Comparison of ENCODE assay signal across 11 cellular contexts in the genomic region with DNA sequence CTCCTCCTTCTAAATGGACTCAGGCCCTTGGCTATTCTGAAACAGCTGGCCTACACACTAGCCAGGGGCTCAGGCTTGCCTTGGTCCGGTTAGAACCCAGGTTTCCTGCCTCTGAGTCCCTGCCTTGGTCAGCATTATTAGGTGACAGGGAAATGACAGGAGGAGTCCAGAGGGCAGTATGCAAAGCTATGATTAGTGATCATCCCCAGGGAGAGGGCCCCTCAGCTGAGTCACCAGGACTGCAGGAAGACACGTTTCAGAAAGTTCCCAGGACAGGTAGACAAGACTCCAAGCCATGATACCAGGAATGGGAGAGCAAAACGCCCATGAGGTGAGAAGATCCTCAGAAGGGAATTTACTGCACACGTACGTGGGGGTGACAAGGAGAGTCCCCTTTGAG.
"Had no signal": no experiment of that assay in that cellular context is flagged by ENCODE, and none has a peak within 500 bp of the region (broad histone marks: within the 10 kb centered on the region; RNA-seq: fewer than 3 reads in every experiment).

No MANE protein-coding gene starts in this region.

- FAIRE-seq: H1, H54 had no signal

- H3K4me1 ChIP-seq: HAP-1 had no signal

- H2AFZ ChIP-seq: GM23248, GM23338 had no signal

- DNase-seq: GM23248, GOT3, H7, H9, HCEC 1CT, HFFc6 had no signal

- H3K27ac ChIP-seq: GM23248 had no signal

- H3K9me3 ChIP-seq: HAP-1 had no signal

- H3K4me3 Mint-ChIP-seq: GM23338, H9, HFFc6 had no signal

- ATAC-seq: GM23338, HCT116 had no signal

- H3K4me3 ChIP-seq: GM23248, GM23338, HAP-1 had no signal

- H3K4me2 ChIP-seq: GM23338 had no signal

- H3K36me3 ChIP-seq: HAP-1 had no signal

- H3K27ac Mint-ChIP-seq: GM23338, H9, HFFc6 had no signal

- H3K4me1 Mint-ChIP-seq: GM23338 had no signal
